ENCODE assay signal across 19 cellular contexts in the genomic region with DNA sequence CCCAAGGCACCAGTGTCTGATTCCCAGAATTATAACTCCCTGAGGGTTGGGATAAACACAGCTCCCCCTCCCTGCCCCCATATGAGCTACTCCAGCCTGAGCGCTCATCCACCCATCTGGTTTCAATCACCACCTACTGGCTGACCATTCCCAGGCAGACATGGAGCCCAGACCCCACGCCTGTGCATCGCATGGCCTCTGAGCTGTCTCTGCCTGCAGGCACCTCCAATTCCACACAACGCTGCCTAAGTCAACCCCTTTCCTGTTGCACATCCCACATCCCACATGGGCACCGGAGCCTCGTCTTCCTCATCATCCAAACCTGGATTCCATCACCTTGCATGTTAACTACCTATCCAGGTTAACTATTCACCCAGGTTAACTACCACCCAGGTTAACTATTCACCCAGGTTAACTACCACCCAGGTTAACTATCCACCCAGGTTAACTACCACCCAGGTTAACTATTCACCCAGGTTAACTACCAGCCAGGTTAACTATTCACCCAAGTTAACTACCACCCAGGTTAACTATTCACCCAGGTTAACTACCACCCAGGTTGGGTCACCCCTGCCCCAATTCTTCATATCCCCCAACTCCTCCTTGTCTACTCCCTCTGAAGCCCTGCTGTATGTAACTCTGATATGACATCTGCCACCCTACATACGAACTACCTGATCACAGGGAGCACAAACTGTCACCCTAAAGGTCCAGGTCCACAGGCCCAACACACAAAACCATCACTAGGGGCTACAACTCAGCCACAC. TPM values are rescaled to one million over a fixed set of nuclear protein-coding genes. Genes with fewer than 3 reads are reported as not detected.
DNase-seq lines count a peak whose midpoint lies in the region; ATAC-seq, FAIRE-seq and TF ChIP-seq lines count a peak whose summit lies in the region.
"Had no signal": no experiment of that assay in that cellular context is flagged by ENCODE, and none has a peak within 500 bp of the region (broad histone marks: within the 10 kb centered on the region; RNA-seq: fewer than 3 reads in every experiment).

No MANE protein-coding gene starts in this region.

- H3K4me3 ChIP-seq in kidney (ENCODE audit: low read length in 2 of 2) = no peak overlapping the region

- no peaks in the 10 kb centered on the region for H3K9me3 ChIP-seq in kidney (ENCODE audit: control insufficient read depth in 1 of 2, low read length in 2 of 2)

- no peaks in the 10 kb centered on the region for H3K36me3 ChIP-seq in kidney (ENCODE audit: control insufficient read depth in 1 of 2, insufficient read depth in 2 of 2, low read length in 2 of 2)

- ATAC-seq in GM21825 (IDR thresholded peaks at IDR 0.05; ENCODE audit: unreplicated experiment) = no peak

- H3K27ac ChIP-seq in kidney (ENCODE audit: low read depth in 2 of 2, low read length in 2 of 2) = peak overlapping the region; percentile 49 to 51
- H3K27ac ChIP-seq: HL-60, KMS-11 had no signal

- no peak overlapping the region for H3K9ac ChIP-seq in kidney (ENCODE audit: low read length in 2 of 2)
- H3K9ac ChIP-seq: KMS-11 had no signal

- intact Hi-C loops in kidney (cut with DNase I) = no loop called here

- no peak for TF ChIP-seq CTCF in kidney (IDR thresholded peaks at IDR 0.05; ENCODE audit: borderline replicate concordance, extremely low read depth, insufficient read depth)

- peaks cover 15 to 26% of the 10 kb centered on the region in 2 donors for H3K4me1 ChIP-seq in kidney (ENCODE audit: control insufficient read depth in 1 of 2, insufficient read depth in 1 of 2, low read depth in 1 of 2, low read length in 2 of 2)

- DNase-seq in EL (peak; percentile 3), RPMI7951 (ENCODE audit: low read depth) (peak; percentile 58), kidney (no peak), NCI-H2196 treated with DMSO at 0.1 percent for 48 hours (lab: John Stamatoyannopoulos, UW; ENCODE audit: unreplicated experiment) (no peak), NCI-H2029 treated with DMSO at 0.1 percent for 48 hours (lab: John Stamatoyannopoulos, UW) (no peak), occipital lobe (lab: John Stamatoyannopoulos, UW) (no peak)
- DNase-seq: C1 segment of cervical spinal cord, DMS153, NCI-H1092, NCI-H1694, NCI-H446, NCI-H774, RPMI8226 had no signal

- peak; percentile 70 for FAIRE-seq in kidney (lab: Jason Lieb, UNC)
- FAIRE-seq: GM18507 had no signal

RNA-seq across cellular contexts. Expression of gene TEX51, which starts 47.8 kb away (rescaled TPM):
- not detected in 2 replicates for total RNA-seq in RPMI7951 (2014; rRNA removed; shearing (Covaris generic))
- not detected for total RNA-seq in kidney
- polyA plus RNA-seq in kidney (ENCODE audit: insufficient read depth, low read depth, low replicate concordance) = 2.1 TPM
- not detected for total RNA-seq in occipital lobe
- total RNA-seq: MCF 10A had no signal
- polyA plus RNA-seq: AG04450 had no signal

Comparison
In these comparisons a context has a peak if more than half of its experiments do, and no peak if none do; other contexts are left out.
1. DNase-seq: peak in EL (single experiment) and RPMI7951 (single experiment); none in kidney (single experiment), NCI-H2196 treated with DMSO at 0.1 percent for 48 hours (single experiment), NCI-H2029 treated with DMSO at 0.1 percent for 48 hours (single experiment) and occipital lobe (single experiment).